In the genomic region with DNA sequence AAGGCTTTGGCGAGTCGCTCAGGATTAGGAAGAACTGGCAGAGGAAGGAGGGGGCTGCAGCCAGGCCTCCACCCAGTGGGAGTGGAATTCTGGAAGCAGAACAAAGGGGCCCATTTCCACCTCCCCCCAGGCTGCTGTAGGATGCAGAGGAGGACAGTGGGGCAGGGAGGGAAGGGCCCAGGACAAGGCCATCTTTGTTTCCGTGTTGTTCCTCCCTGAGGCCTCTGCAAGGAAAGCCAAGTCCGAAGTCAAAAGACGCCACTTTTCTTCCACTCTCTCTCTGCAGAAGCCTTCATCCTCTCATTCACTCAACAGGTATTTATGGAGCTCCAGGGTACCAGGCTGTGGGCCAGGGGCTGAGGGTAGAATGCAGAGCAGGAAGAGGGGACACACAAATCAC, we compare ENCODE assay signal across 29 cellular contexts.
DNase-seq lines count a peak whose midpoint lies in the region; ATAC-seq and TF ChIP-seq lines count a peak whose summit lies in the region.
"Had no signal": no experiment of that assay in that cellular context is flagged by ENCODE, and none has a peak within 500 bp of the region (broad histone marks: within the 10 kb centered on the region; RNA-seq: fewer than 3 reads in every experiment).

No MANE protein-coding gene starts in this region.

- peaks cover 5 to 65% (median 15%) of the 10 kb centered on the region in 3 donors for H3K4me1 ChIP-seq in gastroesophageal sphincter
- H3K4me1 ChIP-seq: foreskin keratinocyte, left lung had no signal

- no peak for TF ChIP-seq CTCF in gastroesophageal sphincter (IDR thresholded peaks at IDR 0.05)
- TF ChIP-seq CTCF in mesothelial cell of epicardium (IDR thresholded peaks at IDR 0.05; ENCODE audit: unreplicated experiment), result no peak

- WGBS in gastroesophageal sphincter (ENCODE audit: low coverage in 1 of 2), 2 donors, result 83 to 86% methylated on average over 1 of the region's 5 CpGs

- no peak overlapping the region for H3K4me3 Mint-ChIP-seq in stimulated activated effector memory CD8-positive, alpha-beta T cell treated with anti-CD3 and anti-CD28 coated beads, Interleukin-12 subunit alpha, Interleukin-12 subunit beta, amount 100 ng/mL, for 72 hours
- no peak overlapping the region for H3K4me3 Mint-ChIP-seq in mesothelial cell of epicardium
- H3K4me3 Mint-ChIP-seq: activated CD8-positive, alpha-beta memory T cell treated with anti-CD3 and anti-CD28 coated beads, Interleukin-2, amount 10 ng/mL, durations not matched to agents 7 days and 5 days; activated naive CD8-positive, alpha-beta T cell treated with anti-CD3 and anti-CD28 coated beads for 36 hours; activated T-cell treated with anti-CD3 and anti-CD28 coated beads, Interleukin-2, amount 50 U/mL, for 4 hours; CD4-positive, CD25-positive, alpha-beta regulatory T cell; natural killer cell; stimulated activated memory B cell treated with anti-CD40 and anti-IgM and Interleukin-4, amounts not matched to agents 10 μg/mL and 1 μg/mL and 100 μg/mL, for 72 hours; T-helper 1 cell treated with Interleukin-12 subunit alpha and Interleukin-12 subunit beta and Interleukin-4 antibody, amounts not matched to agents 30 μg/mL and 1 μg/mL, for 36 hours had no signal

- no peak overlapping the region for H3K27ac Mint-ChIP-seq in stimulated activated effector memory CD8-positive, alpha-beta T cell treated with anti-CD3 and anti-CD28 coated beads, Interleukin-12 subunit alpha, Interleukin-12 subunit beta, amount 100 ng/mL, for 72 hours
- H3K27ac Mint-ChIP-seq in mesothelial cell of epicardium, result no peak overlapping the region
- H3K27ac Mint-ChIP-seq: activated CD8-positive, alpha-beta memory T cell treated with anti-CD3 and anti-CD28 coated beads, Interleukin-2, amount 10 ng/mL, durations not matched to agents 7 days and 5 days; activated naive CD8-positive, alpha-beta T cell treated with anti-CD3 and anti-CD28 coated beads for 36 hours; CD4-positive, CD25-positive, alpha-beta regulatory T cell; natural killer cell; stimulated activated memory B cell treated with anti-CD40 and anti-IgM and Interleukin-4, amounts not matched to agents 10 μg/mL and 1 μg/mL and 100 μg/mL, for 72 hours; T-helper 1 cell treated with Interleukin-12 subunit alpha and Interleukin-12 subunit beta and Interleukin-4 antibody, amounts not matched to agents 30 μg/mL and 1 μg/mL, for 36 hours had no signal

- no peak for TF ChIP-seq EP300 in gastroesophageal sphincter (IDR thresholded peaks at IDR 0.05)

- no peaks in the 10 kb centered on the region for H3K27me3 ChIP-seq in gastroesophageal sphincter
- H3K27me3 ChIP-seq: ascending aorta, left lung had no signal

- no peaks in the 10 kb centered on the region for H3K9me3 ChIP-seq in gastroesophageal sphincter
- H3K9me3 ChIP-seq: ascending aorta, left lung had no signal

- H3K4me1 Mint-ChIP-seq in stimulated activated effector memory CD8-positive, alpha-beta T cell treated with anti-CD3 and anti-CD28 coated beads, Interleukin-12 subunit alpha, Interleukin-12 subunit beta, amount 100 ng/mL, for 72 hours, result no peaks in the 10 kb centered on the region
- no peaks in the 10 kb centered on the region for H3K4me1 Mint-ChIP-seq in mesothelial cell of epicardium
- H3K4me1 Mint-ChIP-seq: activated CD8-positive, alpha-beta memory T cell treated with anti-CD3 and anti-CD28 coated beads, Interleukin-2, amount 10 ng/mL, durations not matched to agents 7 days and 5 days; activated naive CD8-positive, alpha-beta T cell treated with anti-CD3 and anti-CD28 coated beads for 36 hours; CD4-positive, CD25-positive, alpha-beta regulatory T cell; natural killer cell; stimulated activated memory B cell treated with anti-CD40 and anti-IgM and Interleukin-4, amounts not matched to agents 10 μg/mL and 1 μg/mL and 100 μg/mL, for 72 hours had no signal

- H3K27me3 Mint-ChIP-seq in mesothelial cell of epicardium (ENCODE audit: low read depth), result no peaks in the 10 kb centered on the region
- H3K27me3 Mint-ChIP-seq: activated CD8-positive, alpha-beta memory T cell treated with anti-CD3 and anti-CD28 coated beads, Interleukin-2, amount 10 ng/mL, durations not matched to agents 7 days and 5 days; activated naive CD8-positive, alpha-beta T cell treated with anti-CD3 and anti-CD28 coated beads for 36 hours had no signal

- H3K9me3 Mint-ChIP-seq in stimulated activated effector memory CD8-positive, alpha-beta T cell treated with anti-CD3 and anti-CD28 coated beads, Interleukin-12 subunit alpha, Interleukin-12 subunit beta, amount 100 ng/mL, for 72 hours, result no peaks in the 10 kb centered on the region
- H3K9me3 Mint-ChIP-seq in mesothelial cell of epicardium, result peaks cover 5% of the 10 kb centered on the region
- H3K9me3 Mint-ChIP-seq: activated naive CD8-positive, alpha-beta T cell treated with anti-CD3 and anti-CD28 coated beads for 36 hours; activated T-cell treated with anti-CD3 and anti-CD28 coated beads, Interleukin-2, amount 50 U/mL, for 4 hours; CD4-positive, CD25-positive, alpha-beta regulatory T cell; natural killer cell; stimulated activated memory B cell treated with anti-CD40 and anti-IgM and Interleukin-4, amounts not matched to agents 10 μg/mL and 1 μg/mL and 100 μg/mL, for 72 hours; T-helper 1 cell treated with Interleukin-12 subunit alpha and Interleukin-12 subunit beta and Interleukin-4 antibody, amounts not matched to agents 30 μg/mL and 1 μg/mL, for 36 hours had no signal

- H3K36me3 Mint-ChIP-seq in stimulated activated effector memory CD8-positive, alpha-beta T cell treated with anti-CD3 and anti-CD28 coated beads, Interleukin-12 subunit alpha, Interleukin-12 subunit beta, amount 100 ng/mL, for 72 hours, result no peaks in the 10 kb centered on the region
- H3K36me3 Mint-ChIP-seq in mesothelial cell of epicardium, result no peaks in the 10 kb centered on the region
- H3K36me3 Mint-ChIP-seq: activated CD8-positive, alpha-beta memory T cell treated with anti-CD3 and anti-CD28 coated beads, Interleukin-2, amount 10 ng/mL, durations not matched to agents 7 days and 5 days; activated naive CD8-positive, alpha-beta T cell treated with anti-CD3 and anti-CD28 coated beads for 36 hours; CD4-positive, CD25-positive, alpha-beta regulatory T cell; natural killer cell; stimulated activated memory B cell treated with anti-CD40 and anti-IgM and Interleukin-4, amounts not matched to agents 10 μg/mL and 1 μg/mL and 100 μg/mL, for 72 hours had no signal

- H3K4me3 ChIP-seq in gastroesophageal sphincter, result no peak overlapping the region
- H3K4me3 ChIP-seq: ascending aorta, left lung had no signal

- DNase-seq in Ammon's horn (ENCODE audit: low spot score), result peak; percentile 75
- peak in 29 of 56 donors; percentile 2 to 59 (median 24) for DNase-seq in nucleus accumbens (lab: John Stamatoyannopoulos, UW)
- DNase-seq in stimulated activated effector memory CD8-positive, alpha-beta T cell treated with anti-CD3 and anti-CD28 coated beads, Interleukin-12 subunit alpha, Interleukin-12 subunit beta, amount 100 ng/mL, for 72 hours (ENCODE audit: low spot score in 2 of 2), result no peak
- DNase-seq in DMS79 treated with DMSO at 0.1 percent for 48 hours (lab: John Stamatoyannopoulos, UW), result no peak
- DNase-seq in mesothelial cell of epicardium (ENCODE audit: low spot score in 2 of 2, unreplicated experiment in 2 of 2), result no peak
- DNase-seq: activated CD8-positive, alpha-beta memory T cell treated with anti-CD3 and anti-CD28 coated beads, Interleukin-2, amount 10 ng/mL, durations not matched to agents 7 days and 5 days; activated gamma-delta T cell; activated naive CD8-positive, alpha-beta T cell treated with anti-CD3 and anti-CD28 coated beads for 36 hours; activated T-cell treated with anti-CD3 and anti-CD28 coated beads, Interleukin-2, amount 50 U/mL, for 4 hours; CD4-positive, CD25-positive, alpha-beta regulatory T cell; cortex of kidney; foreskin keratinocyte; GOT3; left lung; natural killer cell; NCI-H1417 treated with DMSO at 0.1 percent for 48 hours; NCI-H2029 treated with DMSO at 0.1 percent for 48 hours; NCI-H524 treated with DMSO at 0.1 percent for 48 hours; PC-3; retina had no signal

- ATAC-seq in gastroesophageal sphincter (no peak), HG03565 (IDR thresholded peaks at IDR 0.05; ENCODE audit: unreplicated experiment) (no peak)
- no peak for ATAC-seq in stimulated activated effector memory CD8-positive, alpha-beta T cell treated with anti-CD3 and anti-CD28 coated beads, Interleukin-12 subunit alpha, Interleukin-12 subunit beta, amount 100 ng/mL, for 72 hours
- ATAC-seq: activated CD8-positive, alpha-beta memory T cell treated with anti-CD3 and anti-CD28 coated beads, Interleukin-2, amount 10 ng/mL, durations not matched to agents 7 days and 5 days; activated T-cell treated with anti-CD3 and anti-CD28 coated beads, Interleukin-2, amount 50 U/mL, for 4 hours; esophagus mucosa; foreskin keratinocyte; left lung; natural killer cell; PC-3; SK-N-SH treated with all-trans-retinoic acid at 6 μM for 48 hours; stimulated activated memory B cell treated with anti-CD40 and anti-IgM and Interleukin-4, amounts not matched to agents 10 μg/mL and 1 μg/mL and 100 μg/mL, for 72 hours had no signal

- no peaks in the 10 kb centered on the region for H3K36me3 ChIP-seq in gastroesophageal sphincter
- H3K36me3 ChIP-seq: ascending aorta, left lung had no signal

- H3K27ac ChIP-seq in angular gyrus (ENCODE audit: low read depth, low read length) (peak overlapping the region; percentile 57), gastroesophageal sphincter (peak overlapping the region in 3 of 4 donors; percentile 37 to 73 (median 46))
- H3K27ac ChIP-seq: ascending aorta, foreskin keratinocyte, KMS-11, left lung had no signal

- no peak for TF ChIP-seq POLR2A in gastroesophageal sphincter (IDR thresholded peaks at IDR 0.05)

Comparison
In these comparisons a context has a peak if more than half of its experiments do, and no peak if none do; other contexts are left out.
1. DNase-seq: peak in Ammon's horn (single experiment) and nucleus accumbens (29 of 56); none in stimulated activated effector memory CD8-positive, alpha-beta T cell treated with anti-CD3 and anti-CD28 coated beads, Interleukin-12 subunit alpha, Interleukin-12 subunit beta, amount 100 ng/mL, for 72 hours (0 of 2), DMS79 treated with DMSO at 0.1 percent for 48 hours (single experiment) and mesothelial cell of epicardium (0 of 2).